ENCODE assay signal across 11 cellular contexts in genomic region chr12:122874081-122874480, GRCh38. TPM values are rescaled to one million over a fixed set of nuclear protein-coding genes. Genes with fewer than 3 reads are reported as not detected.
DNase-seq lines count a peak whose midpoint lies in the region; ATAC-seq, FAIRE-seq and TF ChIP-seq lines count a peak whose summit lies in the region.
"Had no signal": no experiment of that assay in that cellular context is flagged by ENCODE, and none has a peak within 500 bp of the region (broad histone marks: within the 10 kb centered on the region; RNA-seq: fewer than 3 reads in every experiment).

No MANE protein-coding gene starts in this region.

- H3K27ac Mint-ChIP-seq in Calu3 (ENCODE audit: unreplicated experiment), result peak overlapping the region; percentile 91
- H3K27ac Mint-ChIP-seq in activated CD4-positive, alpha-beta T cell treated with anti-CD3 and anti-CD28 coated beads for 36 hours, result no peak overlapping the region

- POLR2A ChIA-PET in activated CD4-positive, alpha-beta T cell treated with anti-CD3 and anti-CD28 coated beads for 36 hours (lab: Charles Lee), result interaction anchor here (0.6 to 1.3 kb wide), 3 partner anchors 24 to 603 kb away, joined by 3 to 5 read pairs (median 4); no protein-coding TSS in a partner anchor

- intact Hi-C loops in Calu3 (cut with micrococcal nuclease; ENCODE audit: unreplicated experiment), result loop anchor here (5.0 kb wide), 1 partner anchor 78 kb away; no protein-coding TSS in a partner anchor
- intact Hi-C loops in activated CD4-positive, alpha-beta T cell treated with anti-CD3 and anti-CD28 coated beads for 36 hours (cut with DNase I, micrococcal nuclease), result no loop called here

- no TSS peak for BruUV-seq in Calu3 (replicated peaks; lab: Mats Ljungman, UMichigan)

- peaks cover 59% of the 10 kb centered on the region for H3K4me1 Mint-ChIP-seq in Calu3 (ENCODE audit: low read depth, unreplicated experiment)
- H3K4me1 Mint-ChIP-seq in activated CD4-positive, alpha-beta T cell treated with anti-CD3 and anti-CD28 coated beads for 36 hours, result peaks cover 76% of the 10 kb centered on the region

- CTCF ChIA-PET in Calu3 (lab: Charles Lee), result interaction anchor here (1.4 kb wide), 1 partner anchor 15 kb away, joined by 4 read pairs; no protein-coding TSS in a partner anchor
- CTCF ChIA-PET in activated CD4-positive, alpha-beta T cell treated with anti-CD3 and anti-CD28 coated beads for 36 hours (lab: Charles Lee), result interaction anchor here (0.6 to 1.5 kb wide), 7 partner anchors 8 to 436 kb away, joined by 3 read pairs; no protein-coding TSS in a partner anchor

- H3K27me3 Mint-ChIP-seq in Calu3 (ENCODE audit: unreplicated experiment), result no peaks in the 10 kb centered on the region
- peaks cover 34% of the 10 kb centered on the region for H3K27me3 Mint-ChIP-seq in activated CD4-positive, alpha-beta T cell treated with anti-CD3 and anti-CD28 coated beads for 36 hours

- no peak for TF ChIP-seq CTCF in Calu3 (IDR thresholded peaks at IDR 0.05; ENCODE audit: unreplicated experiment)

- DNase-seq in Calu3, result no peak
- peak; percentile 74 for DNase-seq in activated CD4-positive, alpha-beta T cell treated with anti-CD3 and anti-CD28 coated beads for 36 hours
- DNase-seq in effector CD8-positive, alpha-beta T cell (lab: John Stamatoyannopoulos, UW), result peak; percentile 18
- DNase-seq in stimulated activated CD4-positive, alpha-beta T cell treated with anti-CD3 and anti-CD28 coated beads, Interleukin-15, amount 100 ng/mL, for 24 hours, result peak; percentile 73
- no peak for DNase-seq in NCI-H226
- DNase-seq in HTR-8/SVneo (ENCODE audit: insufficient read length, low spot score), result no peak
- DNase-seq: cortex of kidney; DMS79 treated with DMSO at 0.1 percent for 48 hours; NK-92 treated with Interleukin-12 subunit alpha and Interleukin-12 subunit beta, amount 100 ng/mL, for 24 hours had no signal

- ATAC-seq in activated CD4-positive, alpha-beta T cell treated with anti-CD3 and anti-CD28 coated beads for 36 hours, result peak; percentile 48
- ATAC-seq in GM19351 (IDR thresholded peaks at IDR 0.05; ENCODE audit: unreplicated experiment) (no peak), GM18498 (IDR thresholded peaks at IDR 0.05; ENCODE audit: unreplicated experiment) (no peak)

- FAIRE-seq in HTR-8/SVneo (lab: Jason Lieb, UNC), result no peak

- peaks cover 84% of the 10 kb centered on the region for H3K36me3 Mint-ChIP-seq in Calu3 (ENCODE audit: insufficient read depth, unreplicated experiment)
- H3K36me3 Mint-ChIP-seq in activated CD4-positive, alpha-beta T cell treated with anti-CD3 and anti-CD28 coated beads for 36 hours (ENCODE audit: low read depth), result peaks cover 25% of the 10 kb centered on the region

- H3K9me3 Mint-ChIP-seq in Calu3 (ENCODE audit: low read depth, unreplicated experiment), result no peaks in the 10 kb centered on the region
- H3K9me3 Mint-ChIP-seq in activated CD4-positive, alpha-beta T cell treated with anti-CD3 and anti-CD28 coated beads for 36 hours (ENCODE audit: low read depth), result no peaks in the 10 kb centered on the region

- H3K4me3 Mint-ChIP-seq in Calu3 (ENCODE audit: low read depth, unreplicated experiment), result no peak overlapping the region
- H3K4me3 Mint-ChIP-seq in activated CD4-positive, alpha-beta T cell treated with anti-CD3 and anti-CD28 coated beads for 36 hours, result no peak overlapping the region

RNA-seq across cellular contexts. Expression of gene VPS37B, which starts 21.8 kb away (rescaled TPM):
- 104 and 118 TPM in 2 replicates for total RNA-seq in Calu3 (2022)
- total RNA-seq in activated CD4-positive, alpha-beta T cell treated with anti-CD3 and anti-CD28 coated beads for 36 hours, result 10 to 100 TPM in 1 of 2 experiments, 1 to 10 TPM in 1; 9.4 to 11.4 TPM

RNA-seq across cellular contexts. Expression of gene HIP1R, which starts 38.8 kb away (rescaled TPM):
- 234 and 246 TPM in 2 replicates for total RNA-seq in Calu3 (2022)
- 10 to 100 TPM; 17.1 to 20.9 TPM for total RNA-seq in activated CD4-positive, alpha-beta T cell treated with anti-CD3 and anti-CD28 coated beads for 36 hours

Comparison
In these comparisons a context has a peak if more than half of its experiments do, and no peak if none do; other contexts are left out.
1. DNase-seq: peak in activated CD4-positive, alpha-beta T cell treated with anti-CD3 and anti-CD28 coated beads for 36 hours (single experiment), effector CD8-positive, alpha-beta T cell (single experiment) and stimulated activated CD4-positive, alpha-beta T cell treated with anti-CD3 and anti-CD28 coated beads, Interleukin-15, amount 100 ng/mL, for 24 hours (single experiment); none in Calu3 (single experiment), NCI-H226 (single experiment) and HTR-8/SVneo (single experiment).
2. RNA of gene HIP1R, which starts 38.8 kb away (total RNA-seq): 234 to 246 TPM in Calu3; 17.1 to 20.9 TPM in activated CD4-positive, alpha-beta T cell treated with anti-CD3 and anti-CD28 coated beads for 36 hours; every median in the first group is over 10 times any median in the second.